29 cellular contexts compared by ENCODE assay signal in the genomic region with DNA sequence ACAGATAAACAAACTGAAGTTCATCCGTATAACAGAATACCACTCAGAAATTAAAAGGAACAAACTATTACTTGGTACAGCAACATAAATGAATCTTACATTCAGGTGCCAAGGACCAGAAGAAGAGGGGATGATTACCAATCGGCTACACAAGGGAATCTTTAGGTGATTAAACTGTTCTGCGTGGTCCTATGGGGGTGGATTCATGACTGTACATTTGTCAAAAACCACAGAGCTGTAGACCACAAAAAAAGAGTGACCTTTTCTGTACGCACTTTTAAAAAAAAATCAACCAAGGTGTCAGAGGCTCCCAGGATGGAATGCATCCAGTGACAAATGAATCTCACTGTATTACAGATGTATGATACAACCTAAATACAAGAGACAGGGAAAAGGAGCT.
DNase-seq lines count a peak whose midpoint lies in the region; ATAC-seq lines count a peak whose summit lies in the region.
"Had no signal": no experiment of that assay in that cellular context is flagged by ENCODE, and none has a peak within 500 bp of the region (broad histone marks: within the 10 kb centered on the region; RNA-seq: fewer than 3 reads in every experiment).

No MANE protein-coding gene starts in this region.

- CTCF ChIA-PET in activated CD4-positive, alpha-beta T cell treated with anti-CD3 and anti-CD28 coated beads for 36 hours (lab: Charles Lee), result no interaction called here

- peak; percentile 38 for DNase-seq in activated CD4-positive, alpha-beta T cell treated with anti-CD3 and anti-CD28 coated beads for 36 hours
- no peak for DNase-seq in activated CD4-positive, alpha-beta T cell treated with anti-CD3 and anti-CD28 coated beads, Interleukin-2, amount 50 U/mL, for 1 hour
- DNase-seq in stimulated activated CD4-positive, alpha-beta T cell treated with anti-CD3 and anti-CD28 coated beads, Interleukin-15, amount 100 ng/mL, for 24 hours, result peak; percentile 45
- DNase-seq in stimulated activated CD4-positive, alpha-beta T cell treated with anti-CD3 and anti-CD28 coated beads, Interleukin-4, amount 100 ng/mL, for 1 hour, result no peak
- DNase-seq in activated naive CD8-positive, alpha-beta T cell treated with anti-CD3 and anti-CD28 coated beads, Interleukin-2, amount 50 U/mL, for 24 hours, result peak; percentile 37
- no peak for DNase-seq in hypothalamus (lab: John Stamatoyannopoulos, UW)
- DNase-seq: activated CD8-positive, alpha-beta memory T cell treated with anti-CD3 and anti-CD28 coated beads for 24 hours; activated T-cell treated with anti-CD3 and anti-CD28 coated beads, Interleukin-2, amount 50 U/mL, for 4 hours; aorta; DMS79; effector CD4-positive, alpha-beta T cell; GDM1; HCEC 1CT; hippocampal formation; lower lobe of right lung; MM.1S; NCI-H1105 treated with DMSO at 0.1 percent for 48 hours; NCI-H187 treated with DMSO at 0.1 percent for 48 hours; NCI-H2171; NCI-H82; right cardiac atrium; SIG-M5; spleen; T1000; transverse colon had no signal

- intact Hi-C loops in activated CD4-positive, alpha-beta T cell treated with anti-CD3 and anti-CD28 coated beads for 36 hours (cut with DNase I, micrococcal nuclease), result loop anchor here in 1 of 2 experiments (10.0 kb wide), 1 partner anchor 131 kb away; no protein-coding TSS in a partner anchor

- peaks cover 37% of the 10 kb centered on the region for H3K4me1 Mint-ChIP-seq in activated CD4-positive, alpha-beta T cell treated with anti-CD3 and anti-CD28 coated beads for 36 hours
- H3K4me1 Mint-ChIP-seq in activated naive CD8-positive, alpha-beta T cell treated with anti-CD3 and anti-CD28 coated beads, Interleukin-2, amount 50 U/mL, for 24 hours, result peaks cover 48% of the 10 kb centered on the region
- peaks cover 57% of the 10 kb centered on the region for H3K4me1 Mint-ChIP-seq in stimulated activated naive CD8-positive, alpha-beta T cell treated with anti-CD3 and anti-CD28 coated beads, Interleukin-15, Interleukin-2, amounts not matched to agents 100 ng/mL and 50 ng/mL, for 24 hours (ENCODE audit: low read depth)

- H3K27ac Mint-ChIP-seq in activated CD4-positive, alpha-beta T cell treated with anti-CD3 and anti-CD28 coated beads for 36 hours, result no peak overlapping the region
- H3K27ac Mint-ChIP-seq in activated naive CD8-positive, alpha-beta T cell treated with anti-CD3 and anti-CD28 coated beads, Interleukin-2, amount 50 U/mL, for 24 hours, result peak overlapping the region; percentile 55
- H3K27ac Mint-ChIP-seq in stimulated activated naive CD8-positive, alpha-beta T cell treated with anti-CD3 and anti-CD28 coated beads, Interleukin-15, Interleukin-2, amounts not matched to agents 100 ng/mL and 50 ng/mL, for 24 hours, result peak overlapping the region; percentile 67
- H3K27ac Mint-ChIP-seq: activated naive CD8-positive, alpha-beta T cell had no signal

- H3K9me3 Mint-ChIP-seq in activated CD4-positive, alpha-beta T cell treated with anti-CD3 and anti-CD28 coated beads for 36 hours (ENCODE audit: low read depth), result peaks cover 6% of the 10 kb centered on the region
- H3K9me3 Mint-ChIP-seq in activated naive CD8-positive, alpha-beta T cell treated with anti-CD3 and anti-CD28 coated beads, Interleukin-2, amount 50 U/mL, for 24 hours, result peaks cover 15% of the 10 kb centered on the region
- peaks cover 5% of the 10 kb centered on the region for H3K9me3 Mint-ChIP-seq in stimulated activated naive CD8-positive, alpha-beta T cell treated with anti-CD3 and anti-CD28 coated beads, Interleukin-15, Interleukin-2, amounts not matched to agents 100 ng/mL and 50 ng/mL, for 24 hours

- no peaks in the 10 kb centered on the region for H3K27me3 Mint-ChIP-seq in activated CD4-positive, alpha-beta T cell treated with anti-CD3 and anti-CD28 coated beads for 36 hours
- H3K27me3 Mint-ChIP-seq in activated naive CD8-positive, alpha-beta T cell treated with anti-CD3 and anti-CD28 coated beads, Interleukin-2, amount 50 U/mL, for 24 hours, result peaks cover 6% of the 10 kb centered on the region
- peaks cover 7% of the 10 kb centered on the region for H3K27me3 Mint-ChIP-seq in stimulated activated naive CD8-positive, alpha-beta T cell treated with anti-CD3 and anti-CD28 coated beads, Interleukin-15, Interleukin-2, amounts not matched to agents 100 ng/mL and 50 ng/mL, for 24 hours
- H3K27me3 Mint-ChIP-seq: activated naive CD8-positive, alpha-beta T cell; naive thymus-derived CD4-positive, alpha-beta T cell had no signal

- no peaks in the 10 kb centered on the region for H3K36me3 Mint-ChIP-seq in activated CD4-positive, alpha-beta T cell treated with anti-CD3 and anti-CD28 coated beads for 36 hours (ENCODE audit: low read depth)
- H3K36me3 Mint-ChIP-seq in activated naive CD8-positive, alpha-beta T cell treated with anti-CD3 and anti-CD28 coated beads, Interleukin-2, amount 50 U/mL, for 24 hours (ENCODE audit: low read depth), result peaks cover under 1% of the 10 kb centered on the region
- no peaks in the 10 kb centered on the region for H3K36me3 Mint-ChIP-seq in stimulated activated naive CD8-positive, alpha-beta T cell treated with anti-CD3 and anti-CD28 coated beads, Interleukin-15, Interleukin-2, amounts not matched to agents 100 ng/mL and 50 ng/mL, for 24 hours (ENCODE audit: low read depth)

- POLR2A ChIA-PET in activated CD4-positive, alpha-beta T cell treated with anti-CD3 and anti-CD28 coated beads for 36 hours (lab: Charles Lee), result interaction anchor here (0.6 kb wide), 1 partner anchor 113 kb away, joined by 5 read pairs; no protein-coding TSS in a partner anchor

- H3K4me3 Mint-ChIP-seq in activated CD4-positive, alpha-beta T cell treated with anti-CD3 and anti-CD28 coated beads for 36 hours, result no peak overlapping the region
- H3K4me3 Mint-ChIP-seq in activated naive CD8-positive, alpha-beta T cell treated with anti-CD3 and anti-CD28 coated beads, Interleukin-2, amount 50 U/mL, for 24 hours, result peak overlapping the region; percentile 18
- peak overlapping the region; percentile 42 for H3K4me3 Mint-ChIP-seq in stimulated activated naive CD8-positive, alpha-beta T cell treated with anti-CD3 and anti-CD28 coated beads, Interleukin-15, Interleukin-2, amounts not matched to agents 100 ng/mL and 50 ng/mL, for 24 hours
- H3K4me3 Mint-ChIP-seq: activated naive CD8-positive, alpha-beta T cell; activated T-cell treated with anti-CD3 and anti-CD28 coated beads, Interleukin-2, amount 50 U/mL, for 4 hours; naive thymus-derived CD4-positive, alpha-beta T cell had no signal

- peak; percentile 81 for ATAC-seq in activated CD4-positive, alpha-beta T cell treated with anti-CD3 and anti-CD28 coated beads for 36 hours
- peak; percentile 87 for ATAC-seq in activated naive CD8-positive, alpha-beta T cell treated with anti-CD3 and anti-CD28 coated beads, Interleukin-2, amount 50 U/mL, for 24 hours
- no peak for ATAC-seq in GM21367 (IDR thresholded peaks at IDR 0.05; ENCODE audit: unreplicated experiment)
- ATAC-seq: lower lobe of right lung; naive thymus-derived CD4-positive, alpha-beta T cell; right cardiac atrium had no signal

Comparison
In these comparisons a context has a peak if more than half of its experiments do, and no peak if none do; other contexts are left out.
1. DNase-seq: peak in activated CD4-positive, alpha-beta T cell treated with anti-CD3 and anti-CD28 coated beads for 36 hours (single experiment), stimulated activated CD4-positive, alpha-beta T cell treated with anti-CD3 and anti-CD28 coated beads, Interleukin-15, amount 100 ng/mL, for 24 hours (single experiment) and activated naive CD8-positive, alpha-beta T cell treated with anti-CD3 and anti-CD28 coated beads, Interleukin-2, amount 50 U/mL, for 24 hours (single experiment); none in activated CD4-positive, alpha-beta T cell treated with anti-CD3 and anti-CD28 coated beads, Interleukin-2, amount 50 U/mL, for 1 hour (single experiment), stimulated activated CD4-positive, alpha-beta T cell treated with anti-CD3 and anti-CD28 coated beads, Interleukin-4, amount 100 ng/mL, for 1 hour (single experiment) and hypothalamus (0 of 51).